In genomic region chr7:73433924-73434700, GRCh38 we compare ENCODE assay signal across 1 cellular context.
TF ChIP-seq lines count a peak whose summit lies in the region.

No MANE protein-coding gene starts in this region.

TF ChIP-seq in WTC11, 78 proteins besides CTCF, POLR2A, EP300 and RAD21 (continued from another document and continues in another):
- TF ChIP-seq MXD4 (CRISPR knock-in tag; IDR thresholded peaks at IDR 0.05; ENCODE audit: borderline replicate concordance): no peak
- TF ChIP-seq GTF2I (CRISPR knock-in tag; conservative IDR thresholded peaks at IDR 0.05): no peak
- TF ChIP-seq E2F4 (CRISPR knock-in tag; IDR thresholded peaks at IDR 0.05; ENCODE audit: borderline replicate concordance, low read depth): peak; percentile 83; the same call in 1 of the 2 replicates
- TF ChIP-seq, protein P1, sequence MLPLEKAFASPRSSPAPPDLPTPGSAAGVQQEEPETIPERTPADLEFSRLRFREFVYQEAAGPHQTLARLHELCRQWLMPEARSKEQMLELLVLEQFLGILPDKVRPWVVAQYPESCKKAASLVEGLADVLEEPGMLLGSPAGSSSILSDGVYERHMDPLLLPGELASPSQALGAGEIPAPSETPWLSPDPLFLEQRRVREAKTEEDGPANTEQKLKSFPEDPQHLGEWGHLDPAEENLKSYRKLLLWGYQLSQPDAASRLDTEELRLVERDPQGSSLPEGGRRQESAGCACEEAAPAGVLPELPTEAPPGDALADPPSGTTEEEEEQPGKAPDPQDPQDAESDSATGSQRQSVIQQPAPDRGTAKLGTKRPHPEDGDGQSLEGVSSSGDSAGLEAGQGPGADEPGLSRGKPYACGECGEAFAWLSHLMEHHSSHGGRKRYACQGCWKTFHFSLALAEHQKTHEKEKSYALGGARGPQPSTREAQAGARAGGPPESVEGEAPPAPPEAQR (CRISPR knock-in tag; IDR thresholded peaks at IDR 0.05): no peak
- peak; percentile 92 for TF ChIP-seq NFE2L1 (CRISPR knock-in tag; IDR thresholded peaks at IDR 0.05)
- no peak; the same call in 1 of the 2 replicates for TF ChIP-seq ELF4 (CRISPR knock-in tag; IDR thresholded peaks at IDR 0.05; ENCODE audit: low read depth)
- 0 out of 2 replicates have a peak, but pooled peaks have one; percentile 24 for TF ChIP-seq ZNF416 (CRISPR knock-in tag; IDR thresholded peaks at IDR 0.05)
- 0 out of 2 replicates have a peak, but pooled peaks have one; percentile 76 for TF ChIP-seq CREM (CRISPR knock-in tag; IDR thresholded peaks at IDR 0.05)
- TF ChIP-seq, protein P2, sequence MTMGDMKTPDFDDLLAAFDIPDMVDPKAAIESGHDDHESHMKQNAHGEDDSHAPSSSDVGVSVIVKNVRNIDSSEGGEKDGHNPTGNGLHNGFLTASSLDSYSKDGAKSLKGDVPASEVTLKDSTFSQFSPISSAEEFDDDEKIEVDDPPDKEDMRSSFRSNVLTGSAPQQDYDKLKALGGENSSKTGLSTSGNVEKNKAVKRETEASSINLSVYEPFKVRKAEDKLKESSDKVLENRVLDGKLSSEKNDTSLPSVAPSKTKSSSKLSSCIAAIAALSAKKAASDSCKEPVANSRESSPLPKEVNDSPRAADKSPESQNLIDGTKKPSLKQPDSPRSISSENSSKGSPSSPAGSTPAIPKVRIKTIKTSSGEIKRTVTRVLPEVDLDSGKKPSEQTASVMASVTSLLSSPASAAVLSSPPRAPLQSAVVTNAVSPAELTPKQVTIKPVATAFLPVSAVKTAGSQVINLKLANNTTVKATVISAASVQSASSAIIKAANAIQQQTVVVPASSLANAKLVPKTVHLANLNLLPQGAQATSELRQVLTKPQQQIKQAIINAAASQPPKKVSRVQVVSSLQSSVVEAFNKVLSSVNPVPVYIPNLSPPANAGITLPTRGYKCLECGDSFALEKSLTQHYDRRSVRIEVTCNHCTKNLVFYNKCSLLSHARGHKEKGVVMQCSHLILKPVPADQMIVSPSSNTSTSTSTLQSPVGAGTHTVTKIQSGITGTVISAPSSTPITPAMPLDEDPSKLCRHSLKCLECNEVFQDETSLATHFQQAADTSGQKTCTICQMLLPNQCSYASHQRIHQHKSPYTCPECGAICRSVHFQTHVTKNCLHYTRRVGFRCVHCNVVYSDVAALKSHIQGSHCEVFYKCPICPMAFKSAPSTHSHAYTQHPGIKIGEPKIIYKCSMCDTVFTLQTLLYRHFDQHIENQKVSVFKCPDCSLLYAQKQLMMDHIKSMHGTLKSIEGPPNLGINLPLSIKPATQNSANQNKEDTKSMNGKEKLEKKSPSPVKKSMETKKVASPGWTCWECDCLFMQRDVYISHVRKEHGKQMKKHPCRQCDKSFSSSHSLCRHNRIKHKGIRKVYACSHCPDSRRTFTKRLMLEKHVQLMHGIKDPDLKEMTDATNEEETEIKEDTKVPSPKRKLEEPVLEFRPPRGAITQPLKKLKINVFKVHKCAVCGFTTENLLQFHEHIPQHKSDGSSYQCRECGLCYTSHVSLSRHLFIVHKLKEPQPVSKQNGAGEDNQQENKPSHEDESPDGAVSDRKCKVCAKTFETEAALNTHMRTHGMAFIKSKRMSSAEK (CRISPR knock-in tag; IDR thresholded peaks at IDR 0.05; ENCODE audit: borderline replicate concordance): no peak
- no peak for TF ChIP-seq PRRX2 (CRISPR knock-in tag; IDR thresholded peaks at IDR 0.05)
- TF ChIP-seq ATF1 (CRISPR knock-in tag; IDR thresholded peaks at IDR 0.05): peak; percentile 91
- no peak for TF ChIP-seq RORB (CRISPR knock-in tag; IDR thresholded peaks at IDR 0.05)
- peak; percentile 96 for TF ChIP-seq TEAD4 (CRISPR knock-in tag; IDR thresholded peaks at IDR 0.05)
- TF ChIP-seq, protein P3, sequence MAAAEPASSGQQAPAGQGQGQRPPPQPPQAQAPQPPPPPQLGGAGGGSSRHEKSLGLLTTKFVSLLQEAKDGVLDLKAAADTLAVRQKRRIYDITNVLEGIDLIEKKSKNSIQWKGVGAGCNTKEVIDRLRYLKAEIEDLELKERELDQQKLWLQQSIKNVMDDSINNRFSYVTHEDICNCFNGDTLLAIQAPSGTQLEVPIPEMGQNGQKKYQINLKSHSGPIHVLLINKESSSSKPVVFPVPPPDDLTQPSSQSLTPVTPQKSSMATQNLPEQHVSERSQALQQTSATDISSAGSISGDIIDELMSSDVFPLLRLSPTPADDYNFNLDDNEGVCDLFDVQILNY (CRISPR knock-in tag; IDR thresholded peaks at IDR 0.05): peak; percentile 96
- TF ChIP-seq, protein P4, sequence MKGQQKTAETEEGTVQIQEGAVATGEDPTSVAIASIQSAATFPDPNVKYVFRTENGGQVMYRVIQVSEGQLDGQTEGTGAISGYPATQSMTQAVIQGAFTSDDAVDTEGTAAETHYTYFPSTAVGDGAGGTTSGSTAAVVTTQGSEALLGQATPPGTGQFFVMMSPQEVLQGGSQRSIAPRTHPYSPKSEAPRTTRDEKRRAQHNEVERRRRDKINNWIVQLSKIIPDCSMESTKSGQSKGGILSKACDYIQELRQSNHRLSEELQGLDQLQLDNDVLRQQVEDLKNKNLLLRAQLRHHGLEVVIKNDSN (CRISPR knock-in tag; IDR thresholded peaks at IDR 0.05): peak; percentile 83
- TF ChIP-seq, protein P5, sequence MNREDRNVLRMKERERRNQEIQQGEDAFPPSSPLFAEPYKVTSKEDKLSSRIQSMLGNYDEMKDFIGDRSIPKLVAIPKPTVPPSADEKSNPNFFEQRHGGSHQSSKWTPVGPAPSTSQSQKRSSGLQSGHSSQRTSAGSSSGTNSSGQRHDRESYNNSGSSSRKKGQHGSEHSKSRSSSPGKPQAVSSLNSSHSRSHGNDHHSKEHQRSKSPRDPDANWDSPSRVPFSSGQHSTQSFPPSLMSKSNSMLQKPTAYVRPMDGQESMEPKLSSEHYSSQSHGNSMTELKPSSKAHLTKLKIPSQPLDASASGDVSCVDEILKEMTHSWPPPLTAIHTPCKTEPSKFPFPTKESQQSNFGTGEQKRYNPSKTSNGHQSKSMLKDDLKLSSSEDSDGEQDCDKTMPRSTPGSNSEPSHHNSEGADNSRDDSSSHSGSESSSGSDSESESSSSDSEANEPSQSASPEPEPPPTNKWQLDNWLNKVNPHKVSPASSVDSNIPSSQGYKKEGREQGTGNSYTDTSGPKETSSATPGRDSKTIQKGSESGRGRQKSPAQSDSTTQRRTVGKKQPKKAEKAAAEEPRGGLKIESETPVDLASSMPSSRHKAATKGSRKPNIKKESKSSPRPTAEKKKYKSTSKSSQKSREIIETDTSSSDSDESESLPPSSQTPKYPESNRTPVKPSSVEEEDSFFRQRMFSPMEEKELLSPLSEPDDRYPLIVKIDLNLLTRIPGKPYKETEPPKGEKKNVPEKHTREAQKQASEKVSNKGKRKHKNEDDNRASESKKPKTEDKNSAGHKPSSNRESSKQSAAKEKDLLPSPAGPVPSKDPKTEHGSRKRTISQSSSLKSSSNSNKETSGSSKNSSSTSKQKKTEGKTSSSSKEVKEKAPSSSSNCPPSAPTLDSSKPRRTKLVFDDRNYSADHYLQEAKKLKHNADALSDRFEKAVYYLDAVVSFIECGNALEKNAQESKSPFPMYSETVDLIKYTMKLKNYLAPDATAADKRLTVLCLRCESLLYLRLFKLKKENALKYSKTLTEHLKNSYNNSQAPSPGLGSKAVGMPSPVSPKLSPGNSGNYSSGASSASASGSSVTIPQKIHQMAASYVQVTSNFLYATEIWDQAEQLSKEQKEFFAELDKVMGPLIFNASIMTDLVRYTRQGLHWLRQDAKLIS (CRISPR knock-in tag; IDR thresholded peaks at IDR 0.05; ENCODE audit: borderline replicate concordance): peak; percentile 66; the same call in 1 of the 2 replicates
- TF ChIP-seq, protein P6, sequence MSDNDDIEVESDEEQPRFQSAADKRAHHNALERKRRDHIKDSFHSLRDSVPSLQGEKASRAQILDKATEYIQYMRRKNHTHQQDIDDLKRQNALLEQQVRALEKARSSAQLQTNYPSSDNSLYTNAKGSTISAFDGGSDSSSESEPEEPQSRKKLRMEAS (CRISPR knock-in tag; IDR thresholded peaks at IDR 0.05): peak; percentile 100
- TF ChIP-seq JUN (CRISPR knock-in tag; IDR thresholded peaks at IDR 0.05): peak; percentile 98
- TF ChIP-seq RELA (CRISPR knock-in tag; IDR thresholded peaks at IDR 0.05; ENCODE audit: borderline replicate concordance): peak; percentile 98
- no peak for TF ChIP-seq GABPB1 (CRISPR knock-in tag; IDR thresholded peaks at IDR 0.05)
- TF ChIP-seq, protein P7, sequence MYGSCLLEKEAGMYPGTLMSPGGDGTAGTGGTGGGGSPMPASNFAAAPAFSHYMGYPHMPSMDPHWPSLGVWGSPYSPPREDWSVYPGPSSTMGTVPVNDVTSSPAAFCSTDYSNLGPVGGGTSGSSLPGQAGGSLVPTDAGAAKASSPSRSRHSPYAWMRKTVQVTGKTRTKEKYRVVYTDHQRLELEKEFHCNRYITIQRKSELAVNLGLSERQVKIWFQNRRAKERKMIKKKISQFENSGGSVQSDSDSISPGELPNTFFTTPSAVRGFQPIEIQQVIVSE (CRISPR knock-in tag; IDR thresholded peaks at IDR 0.05; ENCODE audit: borderline replicate concordance): no peak
- TF ChIP-seq ZNF219 (CRISPR knock-in tag; IDR thresholded peaks at IDR 0.05; ENCODE audit: borderline replicate concordance): peak; percentile 99
- no peak for TF ChIP-seq ZNF396 (CRISPR knock-in tag; IDR thresholded peaks at IDR 0.05; ENCODE audit: borderline replicate concordance)
- TF ChIP-seq, protein P8, sequence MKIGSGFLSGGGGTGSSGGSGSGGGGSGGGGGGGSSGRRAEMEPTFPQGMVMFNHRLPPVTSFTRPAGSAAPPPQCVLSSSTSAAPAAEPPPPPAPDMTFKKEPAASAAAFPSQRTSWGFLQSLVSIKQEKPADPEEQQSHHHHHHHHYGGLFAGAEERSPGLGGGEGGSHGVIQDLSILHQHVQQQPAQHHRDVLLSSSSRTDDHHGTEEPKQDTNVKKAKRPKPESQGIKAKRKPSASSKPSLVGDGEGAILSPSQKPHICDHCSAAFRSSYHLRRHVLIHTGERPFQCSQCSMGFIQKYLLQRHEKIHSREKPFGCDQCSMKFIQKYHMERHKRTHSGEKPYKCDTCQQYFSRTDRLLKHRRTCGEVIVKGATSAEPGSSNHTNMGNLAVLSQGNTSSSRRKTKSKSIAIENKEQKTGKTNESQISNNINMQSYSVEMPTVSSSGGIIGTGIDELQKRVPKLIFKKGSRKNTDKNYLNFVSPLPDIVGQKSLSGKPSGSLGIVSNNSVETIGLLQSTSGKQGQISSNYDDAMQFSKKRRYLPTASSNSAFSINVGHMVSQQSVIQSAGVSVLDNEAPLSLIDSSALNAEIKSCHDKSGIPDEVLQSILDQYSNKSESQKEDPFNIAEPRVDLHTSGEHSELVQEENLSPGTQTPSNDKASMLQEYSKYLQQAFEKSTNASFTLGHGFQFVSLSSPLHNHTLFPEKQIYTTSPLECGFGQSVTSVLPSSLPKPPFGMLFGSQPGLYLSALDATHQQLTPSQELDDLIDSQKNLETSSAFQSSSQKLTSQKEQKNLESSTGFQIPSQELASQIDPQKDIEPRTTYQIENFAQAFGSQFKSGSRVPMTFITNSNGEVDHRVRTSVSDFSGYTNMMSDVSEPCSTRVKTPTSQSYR (CRISPR knock-in tag; IDR thresholded peaks at IDR 0.05): peak; percentile 75; the same call in 1 of the 2 replicates
- no peak for TF ChIP-seq HMGA2 (CRISPR knock-in tag; IDR thresholded peaks at IDR 0.05)
- TF ChIP-seq, protein P9, sequence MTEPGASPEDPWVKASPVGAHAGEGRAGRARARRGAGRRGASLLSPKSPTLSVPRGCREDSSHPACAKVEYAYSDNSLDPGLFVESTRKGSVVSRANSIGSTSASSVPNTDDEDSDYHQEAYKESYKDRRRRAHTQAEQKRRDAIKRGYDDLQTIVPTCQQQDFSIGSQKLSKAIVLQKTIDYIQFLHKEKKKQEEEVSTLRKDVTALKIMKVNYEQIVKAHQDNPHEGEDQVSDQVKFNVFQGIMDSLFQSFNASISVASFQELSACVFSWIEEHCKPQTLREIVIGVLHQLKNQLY (CRISPR knock-in tag; IDR thresholded peaks at IDR 0.05): no peak; the same call in 1 of the 2 replicates
- TF ChIP-seq, protein P10, sequence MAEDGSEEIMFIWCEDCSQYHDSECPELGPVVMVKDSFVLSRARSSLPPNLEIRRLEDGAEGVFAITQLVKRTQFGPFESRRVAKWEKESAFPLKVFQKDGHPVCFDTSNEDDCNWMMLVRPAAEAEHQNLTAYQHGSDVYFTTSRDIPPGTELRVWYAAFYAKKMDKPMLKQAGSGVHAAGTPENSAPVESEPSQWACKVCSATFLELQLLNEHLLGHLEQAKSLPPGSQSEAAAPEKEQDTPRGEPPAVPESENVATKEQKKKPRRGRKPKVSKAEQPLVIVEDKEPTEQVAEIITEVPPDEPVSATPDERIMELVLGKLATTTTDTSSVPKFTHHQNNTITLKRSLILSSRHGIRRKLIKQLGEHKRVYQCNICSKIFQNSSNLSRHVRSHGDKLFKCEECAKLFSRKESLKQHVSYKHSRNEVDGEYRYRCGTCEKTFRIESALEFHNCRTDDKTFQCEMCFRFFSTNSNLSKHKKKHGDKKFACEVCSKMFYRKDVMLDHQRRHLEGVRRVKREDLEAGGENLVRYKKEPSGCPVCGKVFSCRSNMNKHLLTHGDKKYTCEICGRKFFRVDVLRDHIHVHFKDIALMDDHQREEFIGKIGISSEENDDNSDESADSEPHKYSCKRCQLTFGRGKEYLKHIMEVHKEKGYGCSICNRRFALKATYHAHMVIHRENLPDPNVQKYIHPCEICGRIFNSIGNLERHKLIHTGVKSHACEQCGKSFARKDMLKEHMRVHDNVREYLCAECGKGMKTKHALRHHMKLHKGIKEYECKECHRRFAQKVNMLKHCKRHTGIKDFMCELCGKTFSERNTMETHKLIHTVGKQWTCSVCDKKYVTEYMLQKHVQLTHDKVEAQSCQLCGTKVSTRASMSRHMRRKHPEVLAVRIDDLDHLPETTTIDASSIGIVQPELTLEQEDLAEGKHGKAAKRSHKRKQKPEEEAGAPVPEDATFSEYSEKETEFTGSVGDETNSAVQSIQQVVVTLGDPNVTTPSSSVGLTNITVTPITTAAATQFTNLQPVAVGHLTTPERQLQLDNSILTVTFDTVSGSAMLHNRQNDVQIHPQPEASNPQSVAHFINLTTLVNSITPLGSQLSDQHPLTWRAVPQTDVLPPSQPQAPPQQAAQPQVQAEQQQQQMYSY (CRISPR knock-in tag; IDR thresholded peaks at IDR 0.05): peak; percentile 82
- TF ChIP-seq KAT7 (CRISPR knock-in tag; IDR thresholded peaks at IDR 0.05; ENCODE audit: borderline replicate concordance): peak; percentile 99
- no peak for TF ChIP-seq ZNF512 (CRISPR knock-in tag; IDR thresholded peaks at IDR 0.05; ENCODE audit: borderline replicate concordance)
- no peak for TF ChIP-seq NFATC4 (CRISPR knock-in tag; IDR thresholded peaks at IDR 0.05)
- peak; percentile 67; the same call in 1 of the 2 replicates for TF ChIP-seq ZNF317 (CRISPR knock-in tag; IDR thresholded peaks at IDR 0.05; ENCODE audit: borderline replicate concordance, low read depth)
